Comparison of ENCODE assay signal across 13 cellular contexts in the genomic region with DNA sequence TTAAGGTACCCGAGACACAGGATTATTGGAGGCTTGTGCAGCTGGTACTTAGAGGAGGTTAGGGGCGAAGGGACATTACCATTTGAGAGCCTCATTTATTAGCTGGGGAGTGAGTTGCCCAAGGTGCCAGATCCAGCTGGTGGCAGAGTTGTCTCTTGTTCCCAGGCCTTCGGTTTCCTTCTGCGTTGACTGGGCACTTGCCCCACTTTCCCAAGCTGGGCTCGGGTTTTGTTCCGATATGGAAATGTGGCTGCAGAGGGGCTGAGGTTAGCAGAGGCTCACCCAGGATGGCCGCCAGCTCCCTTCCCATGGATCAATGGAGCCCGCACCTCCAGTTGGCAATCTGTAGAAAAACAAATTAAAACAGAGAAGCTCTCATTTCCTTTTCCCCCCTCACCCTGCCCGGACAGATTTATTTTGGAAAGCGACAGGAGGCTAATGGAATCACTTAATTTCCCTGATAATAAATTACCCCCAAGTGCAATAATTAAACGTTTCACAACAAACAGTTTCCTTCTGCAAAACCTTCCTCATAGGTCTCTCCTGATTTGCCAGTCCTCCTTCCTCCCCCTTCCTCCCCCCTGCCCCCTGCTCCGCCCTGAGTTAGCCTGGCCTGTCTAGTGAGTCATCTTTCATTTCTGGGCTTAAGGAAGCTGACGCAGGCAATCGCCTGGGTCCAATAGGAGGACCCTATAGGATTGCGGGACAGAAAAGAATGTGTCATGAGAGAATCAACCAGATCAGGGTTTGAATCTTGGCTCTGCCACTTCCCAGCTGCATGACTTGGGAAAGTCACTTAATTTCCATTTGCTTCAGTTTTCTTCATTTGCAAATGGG. TPM values are rescaled to one million over a fixed set of nuclear protein-coding genes. Genes with fewer than 3 reads are reported as not detected.
DNase-seq lines count a peak whose midpoint lies in the region; ATAC-seq and TF ChIP-seq lines count a peak whose summit lies in the region.
"Had no signal": no experiment of that assay in that cellular context is flagged by ENCODE, and none has a peak within 500 bp of the region (broad histone marks: within the 10 kb centered on the region; RNA-seq: fewer than 3 reads in every experiment).

No MANE protein-coding gene starts in this region.

- H3K27me3 Mint-ChIP-seq in GM23338 (ENCODE audit: insufficient read depth, low read depth, poor library complexity) = peaks cover 5% of the 10 kb centered on the region
- H3K27me3 Mint-ChIP-seq in stimulated activated memory B cell treated with anti-CD40 and anti-IgM and Interleukin-4, amounts not matched to agents 10 μg/mL and 1 μg/mL and 100 μg/mL, for 72 hours = peaks cover 27% of the 10 kb centered on the region

- H3K27ac ChIP-seq in GM23338 (ENCODE audit: low read depth) = no peak overlapping the region
- no peak overlapping the region for H3K27ac ChIP-seq in esophagus muscularis mucosa (replicated peaks in 1 of 4)

- TF ChIP-seq EP300 in esophagus muscularis mucosa (IDR thresholded peaks at IDR 0.05) = no peak

- H3K9me3 Mint-ChIP-seq in GM23338 = peaks cover 12% of the 10 kb centered on the region; the same call in 2 of the 3 replicates
- H3K9me3 Mint-ChIP-seq in stimulated activated memory B cell treated with anti-CD40 and anti-IgM and Interleukin-4, amounts not matched to agents 10 μg/mL and 1 μg/mL and 100 μg/mL, for 72 hours = no peaks in the 10 kb centered on the region
- H3K9me3 Mint-ChIP-seq: activated T-cell treated with anti-CD3 and anti-CD28 coated beads, Interleukin-2, amount 50 U/mL, for 24 hours had no signal

- no peak for DNase-seq in GM23338 (ENCODE audit: low spot score)
- peak; percentile 75 for DNase-seq in NOMO-1 treated with DMSO at 0.1 percent for 48 hours (lab: John Stamatoyannopoulos, UW; ENCODE audit: unreplicated experiment)
- DNase-seq in esophagus muscularis mucosa (ENCODE audit: extremely low spot score) = peak; percentile 45
- peak; percentile 26 for DNase-seq in putamen (ENCODE audit: low spot score)
- DNase-seq in cerebellar nuclear complex (lab: John Stamatoyannopoulos, UW) = no peak
- DNase-seq in T1000 (lab: John Stamatoyannopoulos, UW) = no peak
- DNase-seq: activated T-cell treated with anti-CD3 and anti-CD28 coated beads, Interleukin-2, amount 50 U/mL, for 24 hours; KG1; naive B cell; SK-N-SH had no signal

- peak; percentile 52; the same call in 2 of the 3 replicates for ATAC-seq in GM23338
- ATAC-seq in stimulated activated memory B cell treated with anti-CD40 and anti-IgM and Interleukin-4, amounts not matched to agents 10 μg/mL and 1 μg/mL and 100 μg/mL, for 72 hours = no peak
- ATAC-seq in activated CD4-positive, CD25-positive, alpha-beta regulatory T cell treated with anti-CD3 and anti-CD28 coated beads, Interleukin-2, amount 50 U/mL, for 24 hours = no peak

- H3K9me3 ChIP-seq in esophagus muscularis mucosa = peaks cover 0 to 5% (median 0%) of the 10 kb centered on the region in 4 donors
- H3K9me3 ChIP-seq: SK-N-SH had no signal

- H2AFZ ChIP-seq in GM23338 = no peak overlapping the region

- H3K36me3 ChIP-seq in GM23338 (ENCODE audit: insufficient read depth) (no peaks in the 10 kb centered on the region), esophagus muscularis mucosa (no peaks in the 10 kb centered on the region)

- no peak for TF ChIP-seq POLR2A in esophagus muscularis mucosa (IDR thresholded peaks at IDR 0.05; ENCODE audit: low read depth)

- H3K4me3 Mint-ChIP-seq in GM23338 = no peak overlapping the region
- H3K4me3 Mint-ChIP-seq in stimulated activated memory B cell treated with anti-CD40 and anti-IgM and Interleukin-4, amounts not matched to agents 10 μg/mL and 1 μg/mL and 100 μg/mL, for 72 hours = no peak overlapping the region
- H3K4me3 Mint-ChIP-seq: activated T-cell treated with anti-CD3 and anti-CD28 coated beads, Interleukin-2, amount 50 U/mL, for 24 hours; naive B cell had no signal

- H3K79me2 ChIP-seq in GM23338 (replicated peaks; ENCODE audit: insufficient read depth) = no peaks in the 10 kb centered on the region

- H3F3A ChIP-seq in GM23338 (replicated peaks; ENCODE audit: low read depth) = no peaks in the 10 kb centered on the region

- peaks cover 4% of the 10 kb centered on the region; the same call in 1 of the 2 replicates for H3K9me2 ChIP-seq in GM23338 (ENCODE audit: insufficient read depth)
- H3K9me2 ChIP-seq: SK-N-SH had no signal

- no peak for TF ChIP-seq CTCF in GM23338 (conservative IDR thresholded peaks at IDR 0.05; ENCODE audit: low read depth in 2 of 2)
- no peak for TF ChIP-seq CTCF in esophagus muscularis mucosa (IDR thresholded peaks at IDR 0.05)

- no peaks in the 10 kb centered on the region for H3K27me3 ChIP-seq in GM23338 (ENCODE audit: insufficient read depth)
- peaks cover 0 to 13% (median 0%) of the 10 kb centered on the region in 4 donors for H3K27me3 ChIP-seq in esophagus muscularis mucosa

- no peaks in the 10 kb centered on the region for H4K20me1 ChIP-seq in GM23338 (replicated peaks; ENCODE audit: insufficient read depth)

- peaks cover 26% of the 10 kb centered on the region for H3K4me1 Mint-ChIP-seq in GM23338
- H3K4me1 Mint-ChIP-seq in stimulated activated memory B cell treated with anti-CD40 and anti-IgM and Interleukin-4, amounts not matched to agents 10 μg/mL and 1 μg/mL and 100 μg/mL, for 72 hours = no peaks in the 10 kb centered on the region
- H3K4me1 Mint-ChIP-seq: naive B cell had no signal

- WGBS in esophagus muscularis mucosa = 55% methylated on average over 14 of the region's 15 CpGs

- peaks cover 25% of the 10 kb centered on the region for H3K4me1 ChIP-seq in GM23338 (ENCODE audit: insufficient read depth)
- peaks cover 0 to 5% (median 0%) of the 10 kb centered on the region in 4 donors for H3K4me1 ChIP-seq in esophagus muscularis mucosa

- no peak overlapping the region; the same call in 1 of the 2 replicates for H3K4me2 ChIP-seq in GM23338
- H3K4me2 ChIP-seq: SK-N-SH had no signal

- H3K27ac Mint-ChIP-seq in GM23338 = no peak overlapping the region; the same call in 1 of the 2 replicates
- no peak overlapping the region for H3K27ac Mint-ChIP-seq in stimulated activated memory B cell treated with anti-CD40 and anti-IgM and Interleukin-4, amounts not matched to agents 10 μg/mL and 1 μg/mL and 100 μg/mL, for 72 hours
- H3K27ac Mint-ChIP-seq: activated T-cell treated with anti-CD3 and anti-CD28 coated beads, Interleukin-2, amount 50 U/mL, for 24 hours; naive B cell had no signal

- peak overlapping the region; percentile 23; the same call in 1 of the 2 replicates for H3K4me3 ChIP-seq in GM23338
- no peak overlapping the region for H3K4me3 ChIP-seq in esophagus muscularis mucosa

- intact Hi-C loops in esophagus muscularis mucosa (cut with DNase I) = no loop called here

- H3K36me3 Mint-ChIP-seq in GM23338 (ENCODE audit: low read depth) = no peaks in the 10 kb centered on the region; the same call in 2 of the 3 replicates
- no peaks in the 10 kb centered on the region for H3K36me3 Mint-ChIP-seq in stimulated activated memory B cell treated with anti-CD40 and anti-IgM and Interleukin-4, amounts not matched to agents 10 μg/mL and 1 μg/mL and 100 μg/mL, for 72 hours
- H3K36me3 Mint-ChIP-seq: naive B cell had no signal

TF ChIP-seq in GM23338, 12 proteins besides CTCF, POLR2A, EP300 and RAD21 (continues in another document):
- TF ChIP-seq STAT1 (IDR thresholded peaks at IDR 0.05; ENCODE audit: unreplicated experiment) (no peak), CREB1 (CRISPR knock-in tag; IDR thresholded peaks at IDR 0.05; ENCODE audit: low read depth) (no peak), POLR2AphosphoS5 (IDR thresholded peaks at IDR 0.05; ENCODE audit: low read depth) (no peak), JUNB (IDR thresholded peaks at IDR 0.05; ENCODE audit: unreplicated experiment) (no peak), EZH2phosphoT487 (IDR thresholded peaks at IDR 0.05; ENCODE audit: unreplicated experiment) (no peak), ZNF331 (CRISPR knock-in tag; IDR thresholded peaks at IDR 0.05; ENCODE audit: low read depth) (no peak), ZNF114 (CRISPR knock-in tag; IDR thresholded peaks at IDR 0.05) (no peak)
- TF ChIP-seq, protein P1, sequence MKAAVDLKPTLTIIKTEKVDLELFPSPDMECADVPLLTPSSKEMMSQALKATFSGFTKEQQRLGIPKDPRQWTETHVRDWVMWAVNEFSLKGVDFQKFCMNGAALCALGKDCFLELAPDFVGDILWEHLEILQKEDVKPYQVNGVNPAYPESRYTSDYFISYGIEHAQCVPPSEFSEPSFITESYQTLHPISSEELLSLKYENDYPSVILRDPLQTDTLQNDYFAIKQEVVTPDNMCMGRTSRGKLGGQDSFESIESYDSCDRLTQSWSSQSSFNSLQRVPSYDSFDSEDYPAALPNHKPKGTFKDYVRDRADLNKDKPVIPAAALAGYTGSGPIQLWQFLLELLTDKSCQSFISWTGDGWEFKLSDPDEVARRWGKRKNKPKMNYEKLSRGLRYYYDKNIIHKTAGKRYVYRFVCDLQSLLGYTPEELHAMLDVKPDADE (IDR thresholded peaks at IDR 0.05) = no peak
- TF ChIP-seq, protein P2, sequence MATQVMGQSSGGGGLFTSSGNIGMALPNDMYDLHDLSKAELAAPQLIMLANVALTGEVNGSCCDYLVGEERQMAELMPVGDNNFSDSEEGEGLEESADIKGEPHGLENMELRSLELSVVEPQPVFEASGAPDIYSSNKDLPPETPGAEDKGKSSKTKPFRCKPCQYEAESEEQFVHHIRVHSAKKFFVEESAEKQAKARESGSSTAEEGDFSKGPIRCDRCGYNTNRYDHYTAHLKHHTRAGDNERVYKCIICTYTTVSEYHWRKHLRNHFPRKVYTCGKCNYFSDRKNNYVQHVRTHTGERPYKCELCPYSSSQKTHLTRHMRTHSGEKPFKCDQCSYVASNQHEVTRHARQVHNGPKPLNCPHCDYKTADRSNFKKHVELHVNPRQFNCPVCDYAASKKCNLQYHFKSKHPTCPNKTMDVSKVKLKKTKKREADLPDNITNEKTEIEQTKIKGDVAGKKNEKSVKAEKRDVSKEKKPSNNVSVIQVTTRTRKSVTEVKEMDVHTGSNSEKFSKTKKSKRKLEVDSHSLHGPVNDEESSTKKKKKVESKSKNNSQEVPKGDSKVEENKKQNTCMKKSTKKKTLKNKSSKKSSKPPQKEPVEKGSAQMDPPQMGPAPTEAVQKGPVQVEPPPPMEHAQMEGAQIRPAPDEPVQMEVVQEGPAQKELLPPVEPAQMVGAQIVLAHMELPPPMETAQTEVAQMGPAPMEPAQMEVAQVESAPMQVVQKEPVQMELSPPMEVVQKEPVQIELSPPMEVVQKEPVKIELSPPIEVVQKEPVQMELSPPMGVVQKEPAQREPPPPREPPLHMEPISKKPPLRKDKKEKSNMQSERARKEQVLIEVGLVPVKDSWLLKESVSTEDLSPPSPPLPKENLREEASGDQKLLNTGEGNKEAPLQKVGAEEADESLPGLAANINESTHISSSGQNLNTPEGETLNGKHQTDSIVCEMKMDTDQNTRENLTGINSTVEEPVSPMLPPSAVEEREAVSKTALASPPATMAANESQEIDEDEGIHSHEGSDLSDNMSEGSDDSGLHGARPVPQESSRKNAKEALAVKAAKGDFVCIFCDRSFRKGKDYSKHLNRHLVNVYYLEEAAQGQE (IDR thresholded peaks at IDR 0.05; ENCODE audit: unreplicated experiment) = no peak

RNA-seq across cellular contexts. Expression of a gene that starts 51.7 kb away (rescaled TPM):
- total RNA-seq in GM23338 (2014; rRNA removed; shearing (Covaris generic)) = 1.8 and 2.5 TPM in 2 replicates
- 0.60 and 0.61 TPM in 2 replicates for polyA plus RNA-seq in GM23338 (2016; fragmentation: Nextera tagmentation; extraction: Ambion mirVana)
- 1 to 10 TPM in 3 of 4 donors, under 1 TPM in 1; 0.42 to 3.8 (median 3.6) TPM for total RNA-seq in esophagus muscularis mucosa
- total RNA-seq: endothelial cell of umbilical vein had no signal

Comparison
In these comparisons a context has a peak if more than half of its experiments do, and no peak if none do; other contexts are left out.
1. DNase-seq: peak in NOMO-1 treated with DMSO at 0.1 percent for 48 hours (single experiment), esophagus muscularis mucosa (single experiment) and putamen (single experiment); none in GM23338 (single experiment), cerebellar nuclear complex (0 of 2) and T1000 (single experiment).